Comparison of ENCODE assay signal across 12 cellular contexts in the genomic region with DNA sequence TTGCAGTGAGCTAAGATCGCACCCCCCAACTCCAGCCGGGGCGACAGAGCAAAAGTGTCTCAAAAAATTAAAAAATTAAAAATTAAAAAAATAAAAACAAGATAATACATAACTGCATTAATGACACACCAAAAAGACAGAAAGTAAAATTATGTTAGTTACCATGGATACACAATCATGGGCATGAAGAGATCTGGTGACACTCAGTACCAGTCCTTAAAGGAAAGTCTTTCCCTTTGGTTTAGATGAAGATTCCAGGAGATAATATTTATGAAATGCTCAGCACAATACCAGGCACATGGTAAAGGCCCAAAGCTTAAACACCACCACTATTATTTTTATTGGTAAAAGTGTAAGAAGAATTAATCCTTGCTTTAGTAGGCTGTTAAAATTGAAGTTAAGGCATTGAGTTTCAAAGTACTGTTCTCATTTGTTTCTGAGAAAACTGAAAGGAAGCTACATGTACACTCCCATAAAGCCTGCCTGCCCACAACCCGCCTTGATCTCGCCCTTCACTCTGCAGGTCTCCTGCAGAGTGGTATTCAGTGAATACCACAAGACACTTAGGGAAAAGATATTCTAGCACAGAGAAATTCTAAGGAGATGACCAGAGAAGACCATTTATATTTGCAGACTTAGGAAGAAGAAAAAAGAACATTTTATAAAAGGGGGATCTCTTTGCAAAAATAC. TPM values are rescaled to one million over a fixed set of nuclear protein-coding genes. Genes with fewer than 3 reads are reported as not detected.
A peak's percentile ranks its signal among the peaks of the same experiment; 100 is the strongest.
DNase-seq lines count a peak whose midpoint lies in the region; ATAC-seq lines count a peak whose summit lies in the region.
"Had no signal": no experiment of that assay in that cellular context is flagged by ENCODE, and none has a peak within 500 bp of the region (broad histone marks: within the 10 kb centered on the region; RNA-seq: fewer than 3 reads in every experiment).

No MANE protein-coding gene starts in this region.

- peak; percentile 52 for ATAC-seq in activated naive CD8-positive, alpha-beta T cell treated with anti-CD3 and anti-CD28 coated beads, Interleukin-2, amount 50 U/mL, for 24 hours
- no peak for ATAC-seq in natural killer cell treated with Interleukin-12 subunit alpha and Interleukin-12 subunit beta and Interleukin-15 and Interleukin-18, amount 100 ng/mL, for 72 hours
- ATAC-seq in HG03460 (IDR thresholded peaks at IDR 0.05; ENCODE audit: unreplicated experiment) (no peak), HG02938 (IDR thresholded peaks at IDR 0.05; ENCODE audit: unreplicated experiment) (no peak)

- H3K4me1 Mint-ChIP-seq in activated CD4-positive, alpha-beta T cell treated with anti-CD3 and anti-CD28 coated beads, Interleukin-2, amount 10 ng/mL, durations not matched to agents 7 days and 5 days: peaks cover 75% of the 10 kb centered on the region
- peaks cover 81% of the 10 kb centered on the region for H3K4me1 Mint-ChIP-seq in activated naive CD8-positive, alpha-beta T cell treated with anti-CD3 and anti-CD28 coated beads, Interleukin-2, amount 50 U/mL, for 24 hours
- H3K4me1 Mint-ChIP-seq in natural killer cell treated with Interleukin-12 subunit alpha and Interleukin-12 subunit beta and Interleukin-15 and Interleukin-18, amount 100 ng/mL, for 72 hours (ENCODE audit: low read depth in 2 of 2): peaks cover 36 to 45% of the 10 kb centered on the region in 2 donors

- no peaks in the 10 kb centered on the region for H3K27me3 Mint-ChIP-seq in activated CD4-positive, alpha-beta T cell treated with anti-CD3 and anti-CD28 coated beads, Interleukin-2, amount 10 ng/mL, durations not matched to agents 7 days and 5 days
- no peaks in the 10 kb centered on the region for H3K27me3 Mint-ChIP-seq in activated naive CD8-positive, alpha-beta T cell treated with anti-CD3 and anti-CD28 coated beads, Interleukin-2, amount 50 U/mL, for 24 hours
- H3K27me3 Mint-ChIP-seq in natural killer cell treated with Interleukin-12 subunit alpha and Interleukin-12 subunit beta and Interleukin-15 and Interleukin-18, amount 100 ng/mL, for 72 hours: no peaks in the 10 kb centered on the region

- DNase-seq in activated CD4-positive, alpha-beta T cell treated with anti-CD3 and anti-CD28 coated beads, Interleukin-2, amount 10 ng/mL, durations not matched to agents 7 days and 5 days: peak; percentile 33
- no peak for DNase-seq in activated CD4-positive, alpha-beta T cell treated with anti-CD3 and anti-CD28 coated beads for 4 hours
- DNase-seq in M059J (ENCODE audit: low read depth): peak; percentile 40
- no peak for DNase-seq in activated naive CD8-positive, alpha-beta T cell treated with anti-CD3 and anti-CD28 coated beads, Interleukin-2, amount 50 U/mL, for 24 hours
- no peak for DNase-seq in natural killer cell treated with Interleukin-12 subunit alpha and Interleukin-12 subunit beta and Interleukin-15 and Interleukin-18, amount 100 ng/mL, for 72 hours (ENCODE audit: low spot score)
- no peak for DNase-seq in NK-92 treated with Interleukin-12 subunit alpha and Interleukin-12 subunit beta, amount 100 ng/mL, for 24 hours (lab: John Stamatoyannopoulos, UW)
- DNase-seq: activated CD4-positive, alpha-beta T cell treated with anti-CD3 and anti-CD28 coated beads for 48 hours; dorsolateral prefrontal cortex; NCI-H2227 treated with DMSO at 0.1 percent for 48 hours; thyroid gland had no signal

- H3K4me3 Mint-ChIP-seq in activated CD4-positive, alpha-beta T cell treated with anti-CD3 and anti-CD28 coated beads, Interleukin-2, amount 10 ng/mL, durations not matched to agents 7 days and 5 days: peak overlapping the region; percentile 47
- H3K4me3 Mint-ChIP-seq in activated naive CD8-positive, alpha-beta T cell treated with anti-CD3 and anti-CD28 coated beads, Interleukin-2, amount 50 U/mL, for 24 hours: no peak overlapping the region
- H3K4me3 Mint-ChIP-seq in natural killer cell treated with Interleukin-12 subunit alpha and Interleukin-12 subunit beta and Interleukin-15 and Interleukin-18, amount 100 ng/mL, for 72 hours: peak overlapping the region; percentile 64

- H3K27ac Mint-ChIP-seq in activated CD4-positive, alpha-beta T cell treated with anti-CD3 and anti-CD28 coated beads, Interleukin-2, amount 10 ng/mL, durations not matched to agents 7 days and 5 days: peak overlapping the region; percentile 87
- H3K27ac Mint-ChIP-seq in activated naive CD8-positive, alpha-beta T cell treated with anti-CD3 and anti-CD28 coated beads, Interleukin-2, amount 50 U/mL, for 24 hours: peak overlapping the region; percentile 3
- H3K27ac Mint-ChIP-seq in natural killer cell treated with Interleukin-12 subunit alpha and Interleukin-12 subunit beta and Interleukin-15 and Interleukin-18, amount 100 ng/mL, for 72 hours: peak overlapping the region; percentile 24 to 59

- CTCF ChIA-PET in activated CD4-positive, alpha-beta T cell treated with anti-CD3 and anti-CD28 coated beads, Interleukin-2, amount 10 ng/mL, durations not matched to agents 7 days and 5 days (lab: Charles Lee): no interaction called here

- H3K36me3 Mint-ChIP-seq in activated CD4-positive, alpha-beta T cell treated with anti-CD3 and anti-CD28 coated beads, Interleukin-2, amount 10 ng/mL, durations not matched to agents 7 days and 5 days (ENCODE audit: low read depth): peaks cover 71% of the 10 kb centered on the region
- H3K36me3 Mint-ChIP-seq in activated naive CD8-positive, alpha-beta T cell treated with anti-CD3 and anti-CD28 coated beads, Interleukin-2, amount 50 U/mL, for 24 hours (ENCODE audit: low read depth): peaks cover 45% of the 10 kb centered on the region
- H3K36me3 Mint-ChIP-seq in natural killer cell treated with Interleukin-12 subunit alpha and Interleukin-12 subunit beta and Interleukin-15 and Interleukin-18, amount 100 ng/mL, for 72 hours: peaks cover 17% of the 10 kb centered on the region

- H3K9me3 Mint-ChIP-seq in activated CD4-positive, alpha-beta T cell treated with anti-CD3 and anti-CD28 coated beads, Interleukin-2, amount 10 ng/mL, durations not matched to agents 7 days and 5 days: no peaks in the 10 kb centered on the region
- H3K9me3 Mint-ChIP-seq in activated naive CD8-positive, alpha-beta T cell treated with anti-CD3 and anti-CD28 coated beads, Interleukin-2, amount 50 U/mL, for 24 hours: no peaks in the 10 kb centered on the region
- no peaks in the 10 kb centered on the region for H3K9me3 Mint-ChIP-seq in natural killer cell treated with Interleukin-12 subunit alpha and Interleukin-12 subunit beta and Interleukin-15 and Interleukin-18, amount 100 ng/mL, for 72 hours

- POLR2A ChIA-PET in activated CD4-positive, alpha-beta T cell treated with anti-CD3 and anti-CD28 coated beads, Interleukin-2, amount 10 ng/mL, durations not matched to agents 7 days and 5 days (lab: Charles Lee): no interaction called here

RNA-seq across cellular contexts. Expression of gene SUCLG2, which starts 52.3 kb away (rescaled TPM):
- total RNA-seq in activated CD4-positive, alpha-beta T cell treated with anti-CD3 and anti-CD28 coated beads, Interleukin-2, amount 10 ng/mL, durations not matched to agents 7 days and 5 days: 10 to 100 TPM; 60.0 to 63.1 TPM
- 26.3 and 28.7 TPM in 2 replicates for total RNA-seq in M059J (2014; rRNA removed; shearing (Covaris generic))
- 10 to 100 TPM; 18.9 to 28.2 TPM for total RNA-seq in natural killer cell treated with Interleukin-12 subunit alpha and Interleukin-12 subunit beta and Interleukin-15 and Interleukin-18, amount 100 ng/mL, for 72 hours

Comparison
In these comparisons a context has a peak if more than half of its experiments do, and no peak if none do; other contexts are left out.
1. DNase-seq: peak in activated CD4-positive, alpha-beta T cell treated with anti-CD3 and anti-CD28 coated beads, Interleukin-2, amount 10 ng/mL, durations not matched to agents 7 days and 5 days (single experiment) and M059J (single experiment); none in activated CD4-positive, alpha-beta T cell treated with anti-CD3 and anti-CD28 coated beads for 4 hours (0 of 2), activated naive CD8-positive, alpha-beta T cell treated with anti-CD3 and anti-CD28 coated beads, Interleukin-2, amount 50 U/mL, for 24 hours (single experiment), natural killer cell treated with Interleukin-12 subunit alpha and Interleukin-12 subunit beta and Interleukin-15 and Interleukin-18, amount 100 ng/mL, for 72 hours (single experiment) and NK-92 treated with Interleukin-12 subunit alpha and Interleukin-12 subunit beta, amount 100 ng/mL, for 24 hours (single experiment).
2. H3K27ac Mint-ChIP-seq: peak in every context shown above with its lines; median percentile 87 in activated CD4-positive, alpha-beta T cell treated with anti-CD3 and anti-CD28 coated beads, Interleukin-2, amount 10 ng/mL, durations not matched to agents 7 days and 5 days; 42 in natural killer cell treated with Interleukin-12 subunit alpha and Interleukin-12 subunit beta and Interleukin-15 and Interleukin-18, amount 100 ng/mL, for 72 hours; 3 in activated naive CD8-positive, alpha-beta T cell treated with anti-CD3 and anti-CD28 coated beads, Interleukin-2, amount 50 U/mL, for 24 hours.